ENCODE assay signal across 1 cellular context in the genomic region with DNA sequence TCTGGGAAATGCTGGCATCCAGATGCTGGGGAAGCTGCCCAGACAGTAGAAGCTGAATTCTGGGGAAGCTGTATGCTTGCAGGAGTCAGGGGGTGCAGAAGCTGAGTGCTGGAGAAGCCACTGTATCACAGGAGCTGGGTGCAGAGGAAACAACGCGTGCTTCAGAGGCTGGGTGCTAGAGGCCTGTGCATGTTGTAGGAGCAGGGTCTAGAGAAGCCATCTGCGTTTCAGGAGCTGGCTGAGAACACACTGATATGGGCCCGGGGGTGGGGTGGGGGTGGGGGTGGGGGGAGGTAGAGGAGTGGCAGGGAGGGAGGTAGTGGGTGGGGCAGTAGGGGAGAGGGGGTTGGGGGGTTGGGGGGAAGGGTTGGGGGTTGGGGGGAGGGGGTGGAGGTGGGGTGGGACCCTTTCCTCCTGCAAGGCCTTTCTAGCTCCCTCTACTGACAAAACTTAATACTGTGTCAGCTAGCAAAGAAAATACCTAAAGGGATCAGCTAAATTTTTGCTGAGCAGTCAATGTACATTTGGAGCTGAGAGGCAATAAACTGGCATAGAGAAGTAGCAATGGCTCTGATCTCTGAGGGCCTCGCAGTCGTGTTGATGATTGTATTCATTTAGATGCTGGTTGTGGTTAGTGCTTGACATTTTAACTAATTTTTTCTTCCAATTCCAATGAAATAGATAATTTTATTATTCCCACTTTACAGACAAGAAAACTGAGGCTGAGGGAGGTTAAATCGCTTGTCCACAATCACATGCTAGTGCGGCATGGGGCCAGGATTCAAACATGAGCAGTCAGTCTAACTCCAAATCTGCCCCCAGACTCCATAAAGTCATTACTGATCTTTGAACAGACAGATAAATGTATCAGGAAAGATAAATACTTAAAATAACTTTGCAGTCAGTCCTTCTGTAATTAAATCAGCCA.
TF ChIP-seq lines count a peak whose summit lies in the region.

No MANE protein-coding gene starts in this region.

TF ChIP-seq in GM12878, 131 proteins besides CTCF, POLR2A, EP300 and RAD21:
- TF ChIP-seq TBL1XR1 (IDR thresholded peaks at IDR 0.05; ENCODE audit: low read depth, low read length): no peak
- TF ChIP-seq MYC (IDR thresholded peaks at IDR 0.05; ENCODE audit: insufficient read depth, insufficient read length, insufficient replicate concordance, low read length, severe bottlenecking): no peak
- TF ChIP-seq RBBP5 (conservative IDR thresholded peaks at IDR 0.05): no peak
- TF ChIP-seq, protein P1, sequence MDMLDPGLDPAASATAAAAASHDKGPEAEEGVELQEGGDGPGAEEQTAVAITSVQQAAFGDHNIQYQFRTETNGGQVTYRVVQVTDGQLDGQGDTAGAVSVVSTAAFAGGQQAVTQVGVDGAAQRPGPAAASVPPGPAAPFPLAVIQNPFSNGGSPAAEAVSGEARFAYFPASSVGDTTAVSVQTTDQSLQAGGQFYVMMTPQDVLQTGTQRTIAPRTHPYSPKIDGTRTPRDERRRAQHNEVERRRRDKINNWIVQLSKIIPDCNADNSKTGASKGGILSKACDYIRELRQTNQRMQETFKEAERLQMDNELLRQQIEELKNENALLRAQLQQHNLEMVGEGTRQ (IDR thresholded peaks at IDR 0.05; ENCODE audit: borderline replicate concordance, low read depth, low read length): no peak
- no peak for TF ChIP-seq MYB (IDR thresholded peaks at IDR 0.05; ENCODE audit: borderline replicate concordance, low read depth, low read length)
- no peak for TF ChIP-seq PML (IDR thresholded peaks at IDR 0.05; ENCODE audit: low read length)
- TF ChIP-seq CBFB (IDR thresholded peaks at IDR 0.05; ENCODE audit: low read depth): no peak
- no peak for TF ChIP-seq FOXK2 (IDR thresholded peaks at IDR 0.05)
- no peak for TF ChIP-seq NR2F1 (conservative IDR thresholded peaks at IDR 0.05)
- TF ChIP-seq ZSCAN29 (IDR thresholded peaks at IDR 0.05): no peak
- TF ChIP-seq CHD2 (IDR thresholded peaks at IDR 0.05; ENCODE audit: borderline replicate concordance, low read depth, low read length): no peak
- TF ChIP-seq, protein P2, sequence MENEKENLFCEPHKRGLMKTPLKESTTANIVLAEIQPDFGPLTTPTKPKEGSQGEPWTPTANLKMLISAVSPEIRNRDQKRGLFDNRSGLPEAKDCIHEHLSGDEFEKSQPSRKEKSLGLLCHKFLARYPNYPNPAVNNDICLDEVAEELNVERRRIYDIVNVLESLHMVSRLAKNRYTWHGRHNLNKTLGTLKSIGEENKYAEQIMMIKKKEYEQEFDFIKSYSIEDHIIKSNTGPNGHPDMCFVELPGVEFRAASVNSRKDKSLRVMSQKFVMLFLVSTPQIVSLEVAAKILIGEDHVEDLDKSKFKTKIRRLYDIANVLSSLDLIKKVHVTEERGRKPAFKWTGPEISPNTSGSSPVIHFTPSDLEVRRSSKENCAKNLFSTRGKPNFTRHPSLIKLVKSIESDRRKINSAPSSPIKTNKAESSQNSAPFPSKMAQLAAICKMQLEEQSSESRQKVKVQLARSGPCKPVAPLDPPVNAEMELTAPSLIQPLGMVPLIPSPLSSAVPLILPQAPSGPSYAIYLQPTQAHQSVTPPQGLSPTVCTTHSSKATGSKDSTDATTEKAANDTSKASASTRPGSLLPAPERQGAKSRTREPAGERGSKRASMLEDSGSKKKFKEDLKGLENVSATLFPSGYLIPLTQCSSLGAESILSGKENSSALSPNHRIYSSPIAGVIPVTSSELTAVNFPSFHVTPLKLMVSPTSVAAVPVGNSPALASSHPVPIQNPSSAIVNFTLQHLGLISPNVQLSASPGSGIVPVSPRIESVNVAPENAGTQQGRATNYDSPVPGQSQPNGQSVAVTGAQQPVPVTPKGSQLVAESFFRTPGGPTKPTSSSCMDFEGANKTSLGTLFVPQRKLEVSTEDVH (IDR thresholded peaks at IDR 0.05; ENCODE audit: low read depth, partially characterized antibody): no peak
- no peak for TF ChIP-seq ZZZ3 (IDR thresholded peaks at IDR 0.05; ENCODE audit: control insufficient read depth, insufficient read length, low read depth)
- TF ChIP-seq NRF1 (conservative IDR thresholded peaks at IDR 0.05; ENCODE audit: low read depth, low read length): no peak
- no peak for TF ChIP-seq EZH2 (IDR thresholded peaks at IDR 0.05; ENCODE audit: borderline replicate concordance, control insufficient read depth, low read depth, low read length)
